In genomic region chr11:66317322-66317765, GRCh38 we compare ENCODE assay signal across 8 cellular contexts. TPM values are rescaled to one million over a fixed set of nuclear protein-coding genes. Genes with fewer than 3 reads are reported as not detected.
DNase-seq lines count a peak whose midpoint lies in the region; ATAC-seq and TF ChIP-seq lines count a peak whose summit lies in the region.

No MANE protein-coding gene starts in this region.

- peak overlapping the region; percentile 93 to 98 (median 98) for H3K27ac Mint-ChIP-seq in naive B cell

- peaks cover 43% of the 10 kb centered on the region for H3K4me1 ChIP-seq in Loucy (ENCODE audit: insufficient read depth, low read length, poor library complexity, severe bottlenecking)

- H3K27me3 ChIP-seq in Loucy (ENCODE audit: insufficient read depth, low read length, poor library complexity, severe bottlenecking): no peaks in the 10 kb centered on the region

- H3K79me2 ChIP-seq in Loucy (ENCODE audit: insufficient read depth, low read length): no peaks in the 10 kb centered on the region

- no peaks in the 10 kb centered on the region for H3F3A ChIP-seq in Loucy (ENCODE audit: low read depth)

- H3K4me2 ChIP-seq in Loucy (ENCODE audit: low read depth, low read length, poor library complexity, severe bottlenecking): peak overlapping the region; percentile 69

- TF ChIP-seq CTCF in Loucy (conservative IDR thresholded peaks at IDR 0.05; ENCODE audit: low read length) (no peak), choroid plexus epithelial cell (conservative IDR thresholded peaks at IDR 0.05; ENCODE audit: low read depth, low read length) (no peak)

- peaks cover 0 to 5% (median 0%) of the 10 kb centered on the region in 7 donors for H3K9me3 Mint-ChIP-seq in naive B cell

- H3K9me2 ChIP-seq in Loucy (replicated peaks; ENCODE audit: low read depth, low read length): no peaks in the 10 kb centered on the region

- no peaks in the 10 kb centered on the region for H3K9me3 ChIP-seq in Loucy (ENCODE audit: insufficient read depth, low read depth, low read length)

- peaks cover 35 to 54% (median 51%) of the 10 kb centered on the region in 3 donors for H3K4me1 Mint-ChIP-seq in naive B cell

- H3K36me3 Mint-ChIP-seq in naive B cell: no peaks in the 10 kb centered on the region

- H3K4me3 ChIP-seq in Loucy (ENCODE audit: low read length, poor library complexity, severe bottlenecking): peak overlapping the region; percentile 58
- H3K4me3 ChIP-seq in choroid plexus epithelial cell (ENCODE audit: low read depth, low read length): peak overlapping the region; percentile 74

- peak overlapping the region; percentile 62 to 92 (median 86) for H3K4me3 Mint-ChIP-seq in naive B cell

- DNase-seq in AG08396 (ENCODE audit: low spot score) (peak; percentile 72), choroid plexus epithelial cell (ENCODE audit: low read depth) (peak; percentile 66), naive B cell (peak; percentile 59), putamen (ENCODE audit: low spot score) (no peak)
- no peak for DNase-seq in activated CD4-positive, CD25-positive, alpha-beta regulatory T cell (lab: John Stamatoyannopoulos, UW)

- H3K9ac ChIP-seq in Loucy (ENCODE audit: low read depth, low read length, poor library complexity, severe bottlenecking): peak overlapping the region; percentile 66

- no peaks in the 10 kb centered on the region for H3K36me3 ChIP-seq in Loucy (ENCODE audit: insufficient read depth, low read length)

- ATAC-seq in naive B cell (ENCODE audit: low read depth in 2 of 2) (peak; percentile 25 to 29), HG02763 (IDR thresholded peaks at IDR 0.05; ENCODE audit: unreplicated experiment) (no peak), GM21360 (IDR thresholded peaks at IDR 0.05; ENCODE audit: unreplicated experiment) (no peak)

- 0 out of 2 replicates have a peak overlapping the region, but pooled peaks have one; percentile 18 for H2AFZ ChIP-seq in Loucy (ENCODE audit: low read length)

- peaks cover 0 to 2% (median 0%) of the 10 kb centered on the region in 3 donors for H3K27me3 Mint-ChIP-seq in naive B cell

- no peaks in the 10 kb centered on the region for H4K20me1 ChIP-seq in Loucy (ENCODE audit: insufficient read depth, low read length, poor library complexity, severe bottlenecking)

RNA-seq across cellular contexts. Expression of gene CD248, which starts 0.5 kb away (rescaled TPM):
- under 1 TPM in 5 of 6 donors, not detected in 1; 0.09 to 0.39 (median 0.24) TPM for polyA plus RNA-seq in naive B cell (ENCODE audit: low read depth in 6 of 6)

RNA-seq across cellular contexts. Expression of gene RIN1, which starts 18.9 kb away (rescaled TPM):
- polyA plus RNA-seq in naive B cell (ENCODE audit: low read depth in 6 of 6): 1 to 10 TPM in 1 of 6 donors, under 1 TPM in 2, not detected in 3; 0.11 to 3.1 (median 0.51) TPM

RNA-seq across cellular contexts. Expression of gene TMEM151A, which starts 25.6 kb away (rescaled TPM):
- not detected for polyA plus RNA-seq in naive B cell (ENCODE audit: low read depth in 6 of 6)

RNA-seq across cellular contexts. Expression of gene BRMS1, which starts 27.6 kb away (rescaled TPM):
- 10 to 100 TPM; 56.2 to 81.6 (median 73.0) TPM for polyA plus RNA-seq in naive B cell (ENCODE audit: low read depth in 6 of 6)

RNA-seq across cellular contexts. Expression of gene YIF1A, which starts 28.4 kb away (rescaled TPM):
- polyA plus RNA-seq in naive B cell (ENCODE audit: low read depth in 6 of 6): 10 to 100 TPM; 57.1 to 82.1 (median 66.0) TPM

Comparison
In these comparisons a context has a peak if more than half of its experiments do, and no peak if none do; other contexts are left out.
1. DNase-seq: peak in AG08396 (single experiment), choroid plexus epithelial cell (single experiment) and naive B cell (single experiment); none in putamen (single experiment) and activated CD4-positive, CD25-positive, alpha-beta regulatory T cell (0 of 4).
2. ATAC-seq: peak in naive B cell (2 of 2); none in HG02763 (single experiment) and GM21360 (single experiment).